Comparison of ENCODE assay signal across 8 cellular contexts in genomic region chrX:155334486-155335316, GRCh38. TPM values are rescaled to one million over a fixed set of nuclear protein-coding genes. Genes with fewer than 3 reads are reported as not detected.
DNase-seq lines count a peak whose midpoint lies in the region; ATAC-seq, FAIRE-seq and TF ChIP-seq lines count a peak whose summit lies in the region.

TSS of gene CLIC2 (minus strand) at chrX:155334614. CDS start at chrX:155334427, 187 bp downstream.

- no peaks in the 10 kb centered on the region for H3K36me3 Mint-ChIP-seq in activated T-helper 1 cell treated with anti-CD3 and anti-CD28 coated beads, Interleukin-12 subunit alpha, Interleukin-12 subunit beta, Interleukin-2, Interleukin-4 antibody, amounts not matched to agents 30 ng/mL and 10 ng/mL and 1 ng/mL, durations not matched to agents 14 hours and 24 hours and 36 hours (ENCODE audit: low read depth)
- H3K36me3 Mint-ChIP-seq in naive thymus-derived CD8-positive, alpha-beta T cell: no peaks in the 10 kb centered on the region

- POLR2A ChIA-PET in naive thymus-derived CD8-positive, alpha-beta T cell (lab: Charles Lee): no interaction called here

- peak within 1 kb of the TSS; percentile 18 for H3K27ac Mint-ChIP-seq in activated T-helper 1 cell treated with anti-CD3 and anti-CD28 coated beads, Interleukin-12 subunit alpha, Interleukin-12 subunit beta, Interleukin-2, Interleukin-4 antibody, amounts not matched to agents 30 ng/mL and 10 ng/mL and 1 ng/mL, durations not matched to agents 14 hours and 24 hours and 36 hours
- no peak within 1 kb of the TSS for H3K27ac Mint-ChIP-seq in naive thymus-derived CD8-positive, alpha-beta T cell

- no peaks in the 10 kb centered on the region for H3K36me3 ChIP-seq in kidney (ENCODE audit: control insufficient read depth in 1 of 2, insufficient read depth in 2 of 2, low read length in 2 of 2)

- TF ChIP-seq CTCF in GM12864 (IDR thresholded peaks at IDR 0.05; ENCODE audit: low read depth, low read length, missing control alignments): no peak
- no peak for TF ChIP-seq CTCF in kidney (IDR thresholded peaks at IDR 0.05; ENCODE audit: borderline replicate concordance, extremely low read depth, insufficient read depth)

- peak within 1 kb of the TSS in 1 of 2 donors; percentile 28 for H3K27ac ChIP-seq in kidney (ENCODE audit: low read depth in 2 of 2, low read length in 2 of 2)

- no peak for FAIRE-seq in kidney (lab: Jason Lieb, UNC)

- H3K9ac ChIP-seq in kidney (ENCODE audit: low read length in 2 of 2): no peak within 1 kb of the TSS

- intact Hi-C loops in activated T-helper 1 cell treated with anti-CD3 and anti-CD28 coated beads, Interleukin-12 subunit alpha, Interleukin-12 subunit beta, Interleukin-2, Interleukin-4 antibody, amounts not matched to agents 30 ng/mL and 10 ng/mL and 1 ng/mL, durations not matched to agents 14 hours and 24 hours and 36 hours (cut with micrococcal nuclease): no loop called here
- intact Hi-C loops in kidney (cut with DNase I): no loop called here

- H3K4me3 ChIP-seq in GM12864 (ENCODE audit: low read depth, low read length) (no peak within 1 kb of the TSS), kidney (ENCODE audit: low read length in 2 of 2) (peak within 1 kb of the TSS; percentile 23 to 28)

- H3K4me3 Mint-ChIP-seq in activated T-helper 1 cell treated with anti-CD3 and anti-CD28 coated beads, Interleukin-12 subunit alpha, Interleukin-12 subunit beta, Interleukin-2, Interleukin-4 antibody, amounts not matched to agents 30 ng/mL and 10 ng/mL and 1 ng/mL, durations not matched to agents 14 hours and 24 hours and 36 hours: no peak within 1 kb of the TSS
- no peak within 1 kb of the TSS for H3K4me3 Mint-ChIP-seq in naive thymus-derived CD8-positive, alpha-beta T cell

- H3K4me1 ChIP-seq in kidney (ENCODE audit: control insufficient read depth in 1 of 2, insufficient read depth in 1 of 2, low read depth in 1 of 2, low read length in 2 of 2): no peaks in the 10 kb centered on the region

- no peaks in the 10 kb centered on the region for H3K9me3 ChIP-seq in kidney (ENCODE audit: control insufficient read depth in 1 of 2, low read length in 2 of 2)

- H3K4me1 Mint-ChIP-seq in activated T-helper 1 cell treated with anti-CD3 and anti-CD28 coated beads, Interleukin-12 subunit alpha, Interleukin-12 subunit beta, Interleukin-2, Interleukin-4 antibody, amounts not matched to agents 30 ng/mL and 10 ng/mL and 1 ng/mL, durations not matched to agents 14 hours and 24 hours and 36 hours (ENCODE audit: low read depth): peaks cover 5% of the 10 kb centered on the region
- no peaks in the 10 kb centered on the region for H3K4me1 Mint-ChIP-seq in naive thymus-derived CD8-positive, alpha-beta T cell

- H3K9me3 Mint-ChIP-seq in activated T-helper 1 cell treated with anti-CD3 and anti-CD28 coated beads, Interleukin-12 subunit alpha, Interleukin-12 subunit beta, Interleukin-2, Interleukin-4 antibody, amounts not matched to agents 30 ng/mL and 10 ng/mL and 1 ng/mL, durations not matched to agents 14 hours and 24 hours and 36 hours: no peaks in the 10 kb centered on the region
- no peaks in the 10 kb centered on the region for H3K9me3 Mint-ChIP-seq in naive thymus-derived CD8-positive, alpha-beta T cell

- peaks cover 2% of the 10 kb centered on the region for H3K27me3 Mint-ChIP-seq in activated T-helper 1 cell treated with anti-CD3 and anti-CD28 coated beads, Interleukin-12 subunit alpha, Interleukin-12 subunit beta, Interleukin-2, Interleukin-4 antibody, amounts not matched to agents 30 ng/mL and 10 ng/mL and 1 ng/mL, durations not matched to agents 14 hours and 24 hours and 36 hours (ENCODE audit: insufficient read depth)
- H3K27me3 Mint-ChIP-seq in naive thymus-derived CD8-positive, alpha-beta T cell: peaks cover 0 to 2% (median 0%) of the 10 kb centered on the region in 5 donors

- ATAC-seq in HG03159 (IDR thresholded peaks at IDR 0.05; ENCODE audit: unreplicated experiment) (peak; percentile 56), GM19035 (IDR thresholded peaks at IDR 0.05; ENCODE audit: unreplicated experiment) (no peak)
- no peak for ATAC-seq in naive thymus-derived CD8-positive, alpha-beta T cell

- DNase-seq in GM12864 (ENCODE audit: low read depth) (peak; percentile 4), kidney (no peak), iPS-NIHi11 (ENCODE audit: low spot score) (no peak)
- no peak for DNase-seq in activated T-helper 1 cell treated with anti-CD3 and anti-CD28 coated beads, Interleukin-12 subunit alpha, Interleukin-12 subunit beta, Interleukin-2, Interleukin-4 antibody, amounts not matched to agents 30 ng/mL and 10 ng/mL and 1 ng/mL, durations not matched to agents 14 hours and 24 hours and 36 hours (ENCODE audit: low spot score)
- no peak for DNase-seq in naive thymus-derived CD8-positive, alpha-beta T cell
- no peak for DNase-seq in stimulated activated CD8-positive, alpha-beta memory T cell treated with anti-CD3 and anti-CD28 coated beads, Interleukin-4, amount 100 ng/mL, for 48 hours

RNA-seq across cellular contexts. Expression of gene CLIC2, which starts in this region (rescaled TPM):
- total RNA-seq in activated T-helper 1 cell treated with anti-CD3 and anti-CD28 coated beads, Interleukin-12 subunit alpha, Interleukin-12 subunit beta, Interleukin-2, Interleukin-4 antibody, amounts not matched to agents 30 ng/mL and 10 ng/mL and 1 ng/mL, durations not matched to agents 14 hours and 24 hours and 36 hours: 0.20 and 0.62 TPM in 2 replicates
- total RNA-seq in kidney: 22.8 TPM
- 7.3 TPM for polyA plus RNA-seq in kidney (ENCODE audit: insufficient read depth, low read depth, low replicate concordance)
- total RNA-seq in naive thymus-derived CD8-positive, alpha-beta T cell: 1 to 10 TPM in 1 of 2 experiments, under 1 TPM in 1; 0.73 to 1.4 TPM
- polyA plus RNA-seq in naive thymus-derived CD8-positive, alpha-beta T cell: under 1 TPM in 2 of 3 donors, not detected in 1; 0.21 to 0.34 TPM
